9 cellular contexts compared by ENCODE assay signal in the genomic region with DNA sequence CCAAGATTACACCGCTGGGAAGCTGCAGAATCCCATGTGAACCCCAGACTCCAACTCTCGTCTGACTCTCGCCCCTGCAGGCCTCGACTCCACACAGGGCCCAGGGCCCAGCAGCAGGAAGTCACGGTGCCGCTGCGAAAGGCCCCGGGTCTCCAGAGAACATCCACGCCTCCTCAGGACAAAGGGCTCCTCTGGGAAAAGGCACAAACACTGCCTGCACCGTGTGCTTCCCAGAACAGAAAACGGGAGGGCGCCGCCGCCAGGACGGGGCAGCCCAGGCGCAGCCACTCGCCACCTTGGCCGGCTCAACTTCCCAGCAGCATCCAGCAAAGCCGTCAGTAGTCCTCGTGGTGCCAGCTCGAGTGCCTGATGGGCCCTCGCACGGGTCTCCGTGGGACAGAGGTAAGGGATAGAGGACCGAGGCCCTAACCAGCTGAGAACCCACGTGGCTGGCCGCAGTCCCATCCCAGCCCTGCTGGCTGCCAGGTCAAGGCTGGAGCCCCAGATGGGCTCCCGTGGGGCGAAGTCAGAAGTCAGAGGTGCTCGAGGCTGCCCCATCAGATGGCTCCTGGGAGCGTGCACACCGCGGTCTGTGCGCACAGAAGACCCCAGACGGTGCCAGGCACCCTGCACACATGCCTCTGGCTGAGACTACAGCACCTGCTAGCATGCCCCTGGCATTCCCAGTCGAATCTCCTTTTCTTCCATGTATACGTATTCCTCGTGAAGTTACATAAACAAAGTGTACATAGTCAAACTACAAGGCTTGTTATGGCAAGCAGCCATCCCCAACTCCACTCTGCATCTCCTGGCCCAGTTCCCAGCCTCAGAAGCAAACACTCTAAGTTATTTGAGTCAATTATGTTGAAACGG.
DNase-seq lines count a peak whose midpoint lies in the region; ATAC-seq, FAIRE-seq and TF ChIP-seq lines count a peak whose summit lies in the region.
"Had no signal": no experiment of that assay in that cellular context is flagged by ENCODE, and none has a peak within 500 bp of the region (broad histone marks: within the 10 kb centered on the region; RNA-seq: fewer than 3 reads in every experiment).

No MANE protein-coding gene starts in this region.

- ATAC-seq in GM21717 (IDR thresholded peaks at IDR 0.05; ENCODE audit: unreplicated experiment): no peak

- TF ChIP-seq CTCF in 22Rv1 (IDR thresholded peaks at IDR 0.05): no peak

- DNase-seq in HTR-8/SVneo (ENCODE audit: insufficient read length, low spot score): peak; percentile 61
- DNase-seq in amniotic stem cell (lab: John Stamatoyannopoulos, UW): peak; percentile 52
- peak; percentile 52 for DNase-seq in left kidney (ENCODE audit: low read depth, low spot score)
- no peak for DNase-seq in CD1c-positive myeloid dendritic cell (ENCODE audit: extremely low spot score)
- no peak for DNase-seq in RPMI8226
- DNase-seq in stimulated activated CD4-positive, alpha-beta T cell treated with anti-CD3 and anti-CD28 coated beads, Interleukin-12 subunit alpha, Interleukin-12 subunit beta, amount 100 ng/mL, for 4 hours: no peak

- H3K27ac ChIP-seq in 22Rv1: peak overlapping the region; percentile 46
- H3K27ac ChIP-seq: cardiac muscle cell had no signal

- peak; percentile 68 for FAIRE-seq in HTR-8/SVneo (lab: Jason Lieb, UNC)

Comparison
In these comparisons a context has a peak if more than half of its experiments do, and no peak if none do; other contexts are left out.
1. DNase-seq: peak in HTR-8/SVneo (single experiment), amniotic stem cell (single experiment) and left kidney (single experiment); none in CD1c-positive myeloid dendritic cell (single experiment), RPMI8226 (single experiment) and stimulated activated CD4-positive, alpha-beta T cell treated with anti-CD3 and anti-CD28 coated beads, Interleukin-12 subunit alpha, Interleukin-12 subunit beta, amount 100 ng/mL, for 4 hours (single experiment).